In the genomic region with DNA sequence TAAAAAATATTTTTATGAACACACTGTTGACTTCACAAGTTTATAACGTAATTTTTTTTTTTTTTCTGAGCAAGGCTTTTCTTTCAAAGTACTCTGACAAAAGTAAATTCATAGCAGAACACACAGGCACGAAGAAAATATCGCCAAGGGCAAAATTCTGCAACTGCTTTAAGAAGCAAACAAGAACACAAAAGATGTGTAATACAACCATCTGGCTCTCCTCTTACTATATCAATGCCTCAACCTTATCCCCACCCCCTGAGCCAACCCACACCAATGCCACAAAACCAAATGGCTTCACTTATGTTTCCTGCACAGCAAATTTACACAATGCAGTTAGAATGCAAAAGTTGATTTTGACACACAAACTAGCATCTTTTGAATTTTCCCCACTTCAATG, we compare ENCODE assay signal across 9 cellular contexts.
DNase-seq lines count a peak whose midpoint lies in the region; TF ChIP-seq lines count a peak whose summit lies in the region.
"Had no signal": no experiment of that assay in that cellular context is flagged by ENCODE, and none has a peak within 500 bp of the region (broad histone marks: within the 10 kb centered on the region; RNA-seq: fewer than 3 reads in every experiment).

No MANE protein-coding gene starts in this region.

- H3K4me3 Mint-ChIP-seq in activated CD4-positive, alpha-beta memory T cell treated with anti-CD3 and anti-CD28 coated beads, Interleukin-2, amount 10 ng/mL, durations not matched to agents 7 days and 5 days, result no peak overlapping the region

- H3K4me1 ChIP-seq in testis, result no peaks in the 10 kb centered on the region

- 84 to 87% methylated on average over 3 of the region's 3 CpGs for WGBS in testis, 2 donors

- no peak for TF ChIP-seq CTCF in testis (IDR thresholded peaks at IDR 0.05)
- TF ChIP-seq CTCF in brain microvascular endothelial cell (IDR thresholded peaks at IDR 0.05; ENCODE audit: low read depth, low read length, missing control alignments), result no peak

- H3K4me3 ChIP-seq in testis (no peak overlapping the region), brain microvascular endothelial cell (ENCODE audit: low read depth, low read length) (no peak overlapping the region)

- H3K4me1 Mint-ChIP-seq in activated CD4-positive, alpha-beta memory T cell treated with anti-CD3 and anti-CD28 coated beads, Interleukin-2, amount 10 ng/mL, durations not matched to agents 7 days and 5 days, result peaks cover 33% of the 10 kb centered on the region

- H3K36me3 Mint-ChIP-seq in activated CD4-positive, alpha-beta memory T cell treated with anti-CD3 and anti-CD28 coated beads, Interleukin-2, amount 10 ng/mL, durations not matched to agents 7 days and 5 days (ENCODE audit: low read depth), result no peaks in the 10 kb centered on the region

- POLR2A ChIA-PET in activated CD4-positive, alpha-beta memory T cell treated with anti-CD3 and anti-CD28 coated beads, Interleukin-2, amount 10 ng/mL, durations not matched to agents 7 days and 5 days (lab: Charles Lee), result no interaction called here

- in situ Hi-C loops in brain microvascular endothelial cell (cut with HindIII; ENCODE audit: low pct_ligation_motif_present, low sequenced_read_pairs), result no loop called here

- H3K27me3 ChIP-seq in testis, result no peaks in the 10 kb centered on the region
- H3K27me3 ChIP-seq in brain microvascular endothelial cell (replicated peaks), result no peaks in the 10 kb centered on the region

- CTCF ChIA-PET in activated CD4-positive, alpha-beta memory T cell treated with anti-CD3 and anti-CD28 coated beads, Interleukin-2, amount 10 ng/mL, durations not matched to agents 7 days and 5 days (lab: Charles Lee), result no interaction called here

- no peak for TF ChIP-seq POLR2A in testis (IDR thresholded peaks at IDR 0.05)

- H3K27me3 Mint-ChIP-seq in activated CD4-positive, alpha-beta memory T cell treated with anti-CD3 and anti-CD28 coated beads, Interleukin-2, amount 10 ng/mL, durations not matched to agents 7 days and 5 days, result peaks cover 6% of the 10 kb centered on the region

- peak; percentile 43 for DNase-seq in activated T-cell treated with anti-CD3 and anti-CD28 coated beads for 48 hours (ENCODE audit: low read depth)
- no peak for DNase-seq in activated T-cell treated with anti-CD3 and anti-CD28 coated beads for 4 hours
- DNase-seq in activated CD4-positive, alpha-beta memory T cell treated with anti-CD3 and anti-CD28 coated beads, Interleukin-2, amount 10 ng/mL, durations not matched to agents 7 days and 5 days, result peak; percentile 51
- DNase-seq in foreskin melanocyte, result peak; percentile 71
- peak; percentile 43 for DNase-seq in stimulated activated naive CD4-positive, alpha-beta T cell treated with Interleukin-2 at 50 U/mL for 16 hours (lab: John Stamatoyannopoulos, UW)
- no peak for DNase-seq in A172 (ENCODE audit: low spot score)
- DNase-seq in testis, result no peak
- no peak for DNase-seq in brain microvascular endothelial cell
- DNase-seq: NCI-H446 had no signal

- H3K9me3 Mint-ChIP-seq in activated CD4-positive, alpha-beta memory T cell treated with anti-CD3 and anti-CD28 coated beads, Interleukin-2, amount 10 ng/mL, durations not matched to agents 7 days and 5 days, result no peaks in the 10 kb centered on the region

- H3K27ac ChIP-seq in testis, result no peak overlapping the region
- no peak overlapping the region for H3K27ac ChIP-seq in brain microvascular endothelial cell

- H3K27ac Mint-ChIP-seq in activated CD4-positive, alpha-beta memory T cell treated with anti-CD3 and anti-CD28 coated beads, Interleukin-2, amount 10 ng/mL, durations not matched to agents 7 days and 5 days, result no peak overlapping the region

- H3K36me3 ChIP-seq in testis (ENCODE audit: low read depth, missing control alignments), result no peaks in the 10 kb centered on the region
- H3K36me3 ChIP-seq in brain microvascular endothelial cell (replicated peaks), result no peaks in the 10 kb centered on the region

- no peaks in the 10 kb centered on the region for H3K9me3 ChIP-seq in testis

- intact Hi-C loops in testis (cut with DNase I; ENCODE audit: low total_unique reads), result no loop called here

Comparison
In these comparisons a context has a peak if more than half of its experiments do, and no peak if none do; other contexts are left out.
1. DNase-seq: peak in activated T-cell treated with anti-CD3 and anti-CD28 coated beads for 48 hours (single experiment), activated CD4-positive, alpha-beta memory T cell treated with anti-CD3 and anti-CD28 coated beads, Interleukin-2, amount 10 ng/mL, durations not matched to agents 7 days and 5 days (single experiment), foreskin melanocyte (single experiment) and stimulated activated naive CD4-positive, alpha-beta T cell treated with Interleukin-2 at 50 U/mL for 16 hours (single experiment); none in activated T-cell treated with anti-CD3 and anti-CD28 coated beads for 4 hours (single experiment), A172 (single experiment), testis (single experiment) and brain microvascular endothelial cell (single experiment).